ENCODE assay signal across 8 cellular contexts in the genomic region with DNA sequence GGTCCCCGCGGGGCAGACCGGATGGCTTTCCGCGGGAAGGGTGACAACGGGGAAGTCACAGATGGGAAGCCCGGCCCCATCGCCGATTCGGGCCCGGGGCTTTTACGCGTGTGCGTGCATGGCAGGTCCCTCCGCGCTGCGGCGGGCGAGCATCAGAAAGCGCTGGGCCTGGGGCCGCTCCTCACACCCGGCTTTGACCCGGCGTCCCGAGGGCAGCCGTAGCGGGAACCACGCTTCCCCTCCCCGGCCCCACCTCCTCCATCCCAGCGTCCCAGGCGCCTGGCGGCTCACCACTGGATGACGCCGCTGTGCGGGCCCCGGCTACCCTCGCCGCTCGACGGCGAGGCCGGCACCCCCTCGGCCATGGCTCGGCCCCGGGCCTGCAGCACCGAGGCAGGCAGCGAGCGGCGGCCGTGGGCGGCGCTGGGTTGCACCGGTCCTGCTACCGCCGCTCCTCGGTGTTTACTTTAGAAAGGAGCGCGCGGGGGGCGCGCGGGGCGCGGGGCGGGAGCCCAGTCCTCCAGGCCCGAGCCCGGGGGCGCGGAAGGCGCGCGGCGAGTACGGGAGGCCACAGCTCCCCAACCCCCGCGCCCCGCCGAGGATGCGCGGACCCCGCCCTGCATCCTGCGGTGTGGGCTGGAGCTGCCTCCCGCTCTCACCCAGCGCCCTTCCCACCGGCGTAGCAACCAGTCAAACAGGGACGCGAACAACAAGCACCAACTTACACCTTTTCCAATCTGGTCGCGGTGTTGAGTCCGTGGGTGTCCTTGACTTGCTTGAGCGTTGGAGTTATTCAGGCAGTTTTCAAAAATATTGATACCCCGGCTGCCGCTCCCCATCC. TPM values are rescaled to one million over a fixed set of nuclear protein-coding genes. Genes with fewer than 3 reads are reported as not detected.
DNase-seq lines count a peak whose midpoint lies in the region; ATAC-seq and TF ChIP-seq lines count a peak whose summit lies in the region.

No MANE protein-coding gene starts in this region.

- TF ChIP-seq CTCF in esophagus squamous epithelium (IDR thresholded peaks at IDR 0.05): no peak

- peak overlapping the region; percentile 91 for H3K27ac Mint-ChIP-seq in activated CD8-positive, alpha-beta memory T cell treated with anti-CD3 and anti-CD28 coated beads, Interleukin-2, amount 10 ng/mL, durations not matched to agents 7 days and 5 days

- peak; percentile 71 for ATAC-seq in activated CD8-positive, alpha-beta memory T cell treated with anti-CD3 and anti-CD28 coated beads, Interleukin-2, amount 10 ng/mL, durations not matched to agents 7 days and 5 days

- TF ChIP-seq POLR2A in esophagus squamous epithelium (IDR thresholded peaks at IDR 0.05): no peak

- H3K9ac ChIP-seq in muscle layer of colon (ENCODE audit: low read length) (no peak overlapping the region), stomach smooth muscle (ENCODE audit: low read length in 2 of 2) (peak overlapping the region; percentile 62 to 69)

- no peak for TF ChIP-seq EP300 in Ishikawa (IDR thresholded peaks at IDR 0.05; ENCODE audit: borderline replicate concordance)

- H3K9me3 Mint-ChIP-seq in activated CD8-positive, alpha-beta memory T cell treated with anti-CD3 and anti-CD28 coated beads, Interleukin-2, amount 10 ng/mL, durations not matched to agents 7 days and 5 days (ENCODE audit: low read depth): no peaks in the 10 kb centered on the region

- peaks cover 25% of the 10 kb centered on the region for H3K27me3 Mint-ChIP-seq in activated CD8-positive, alpha-beta memory T cell treated with anti-CD3 and anti-CD28 coated beads, Interleukin-2, amount 10 ng/mL, durations not matched to agents 7 days and 5 days

- no peaks in the 10 kb centered on the region for H3K36me3 Mint-ChIP-seq in activated CD8-positive, alpha-beta memory T cell treated with anti-CD3 and anti-CD28 coated beads, Interleukin-2, amount 10 ng/mL, durations not matched to agents 7 days and 5 days

- H3K4me1 ChIP-seq in esophagus squamous epithelium (peaks cover 0 to 23% (median 5%) of the 10 kb centered on the region in 3 donors), muscle layer of colon (ENCODE audit: insufficient read depth, low read length) (no peaks in the 10 kb centered on the region), stomach smooth muscle (ENCODE audit: control insufficient read depth, insufficient read depth, low read length) (peaks cover 10% of the 10 kb centered on the region)

- H3K27ac ChIP-seq in esophagus squamous epithelium (peak overlapping the region; percentile 50 to 81 (median 76)), muscle layer of colon (ENCODE audit: low read depth, low read length) (peak overlapping the region; percentile 53), stomach smooth muscle (ENCODE audit: low read length) (no peak overlapping the region)

- intact Hi-C loops in esophagus squamous epithelium (cut with DNase I): no loop called here

- H3K4me3 ChIP-seq in esophagus squamous epithelium: peak overlapping the region; percentile 39 to 70 (median 48)
- H3K4me3 ChIP-seq in muscle layer of colon (ENCODE audit: low read depth in 1 of 2, low read length in 2 of 2): peak overlapping the region; percentile 53 to 61
- H3K4me3 ChIP-seq in stomach smooth muscle (ENCODE audit: low read length in 2 of 2): peak overlapping the region; percentile 73 to 80

- no peak for TF ChIP-seq RAD21 in Ishikawa (IDR thresholded peaks at IDR 0.05; ENCODE audit: low read depth)

- H3K27me3 ChIP-seq in esophagus squamous epithelium (peaks cover 0 to 20% (median 0%) of the 10 kb centered on the region in 4 donors), muscle layer of colon (ENCODE audit: control insufficient read depth in 1 of 2, insufficient read depth in 2 of 2, low read length in 2 of 2) (no peaks in the 10 kb centered on the region), stomach smooth muscle (ENCODE audit: control insufficient read depth in 1 of 2, insufficient read depth in 2 of 2, low read length in 2 of 2) (no peaks in the 10 kb centered on the region)

- peak overlapping the region; percentile 74 for H3K4me3 Mint-ChIP-seq in activated CD8-positive, alpha-beta memory T cell treated with anti-CD3 and anti-CD28 coated beads, Interleukin-2, amount 10 ng/mL, durations not matched to agents 7 days and 5 days

- H3K36me3 ChIP-seq in esophagus squamous epithelium (no peaks in the 10 kb centered on the region), muscle layer of colon (ENCODE audit: insufficient read depth, low read length) (no peaks in the 10 kb centered on the region), stomach smooth muscle (ENCODE audit: control insufficient read depth in 2 of 2, insufficient read depth in 2 of 2, low read length in 2 of 2) (no peaks in the 10 kb centered on the region)

- whole genome bisulfite sequencing in esophagus squamous epithelium, 2 donors: 2% methylated on average over 22 of the region's 94 CpGs; no CpG with 5 or more reads in 1 of the 2 donors

- CTCF ChIA-PET in activated CD8-positive, alpha-beta memory T cell treated with anti-CD3 and anti-CD28 coated beads, Interleukin-2, amount 10 ng/mL, durations not matched to agents 7 days and 5 days (lab: Charles Lee): interaction anchor here (0.7 to 3.0 kb wide), 7 partner anchors 112 to 410 kb away, joined by 3 to 7 read pairs (median 3); no protein-coding TSS in a partner anchor

- peak; percentile 53 for DNase-seq in Ammon's horn (ENCODE audit: low spot score)
- peak; percentile 62 for DNase-seq in activated CD8-positive, alpha-beta memory T cell treated with anti-CD3 and anti-CD28 coated beads, Interleukin-2, amount 10 ng/mL, durations not matched to agents 7 days and 5 days
- DNase-seq in esophagus squamous epithelium (lab: John Stamatoyannopoulos, UW): no peak
- no peak for DNase-seq in GM19240 (ENCODE audit: insufficient read length, low spot score)
- no peak for DNase-seq in effector CD4-positive, alpha-beta T cell

- no peaks in the 10 kb centered on the region for H3K9me3 ChIP-seq in esophagus squamous epithelium
- no peaks in the 10 kb centered on the region for H3K9me3 ChIP-seq in muscle layer of colon (ENCODE audit: low read length)
- H3K9me3 ChIP-seq in stomach smooth muscle (ENCODE audit: control insufficient read depth in 2 of 2, low read length in 2 of 2): no peaks in the 10 kb centered on the region

- H3K4me1 Mint-ChIP-seq in activated CD8-positive, alpha-beta memory T cell treated with anti-CD3 and anti-CD28 coated beads, Interleukin-2, amount 10 ng/mL, durations not matched to agents 7 days and 5 days: peaks cover 29% of the 10 kb centered on the region

TF ChIP-seq in Ishikawa, 13 proteins besides CTCF, POLR2A, EP300 and RAD21:
- TF ChIP-seq MAX (IDR thresholded peaks at IDR 0.05): peak; percentile 29; the same call in 1 of the 2 replicates
- TF ChIP-seq TAF1 (IDR thresholded peaks at IDR 0.05; ENCODE audit: low read depth): no peak

RNA-seq across cellular contexts. Expression of gene RFX8, which starts 0.8 kb away (rescaled TPM):
- 1 to 10 TPM; 1.0 to 2.3 TPM for total RNA-seq in activated CD8-positive, alpha-beta memory T cell treated with anti-CD3 and anti-CD28 coated beads, Interleukin-2, amount 10 ng/mL, durations not matched to agents 7 days and 5 days
- total RNA-seq in esophagus squamous epithelium: under 1 TPM in 1 of 4 donors, not detected in 3; 0.57 TPM

Comparison
In these comparisons a context has a peak if more than half of its experiments do, and no peak if none do; other contexts are left out.
1. DNase-seq: peak in Ammon's horn (single experiment) and activated CD8-positive, alpha-beta memory T cell treated with anti-CD3 and anti-CD28 coated beads, Interleukin-2, amount 10 ng/mL, durations not matched to agents 7 days and 5 days (single experiment); none in esophagus squamous epithelium (single experiment), GM19240 (single experiment) and effector CD4-positive, alpha-beta T cell (single experiment).
2. Peak in every context shown above with its lines, with median percentiles within 50 percentile points of each other: H3K4me3 ChIP-seq.